ENCODE assay signal across 1 cellular context in genomic region chr1:50333595-50333974, GRCh38.
A peak's percentile ranks its signal among the peaks of the same experiment; 100 is the strongest.
TF ChIP-seq lines count a peak whose summit lies in the region.

No MANE protein-coding gene starts in this region.

TF ChIP-seq in HepG2, 621 proteins besides CTCF, POLR2A, EP300 and RAD21 (continued from another document and continues in another):
- TF ChIP-seq ZNF609 (CRISPR knock-in tag; IDR thresholded peaks at IDR 0.05; ENCODE audit: borderline replicate concordance) (no peak), ZBTB4 (CRISPR knock-in tag; IDR thresholded peaks at IDR 0.05; ENCODE audit: borderline replicate concordance) (no peak), ATF4 (CRISPR knock-in tag; IDR thresholded peaks at IDR 0.05) (no peak), ZNF121 (CRISPR knock-in tag; IDR thresholded peaks at IDR 0.05) (no peak), TEAD3 (CRISPR knock-in tag; optimal IDR thresholded peaks at IDR 0.05; ENCODE audit: borderline replicate concordance) (no peak), ZBTB25 (CRISPR knock-in tag; IDR thresholded peaks at IDR 0.05) (no peak), ZNF253 (CRISPR knock-in tag; IDR thresholded peaks at IDR 0.05; ENCODE audit: borderline replicate concordance) (no peak), KDM2A (CRISPR knock-in tag; IDR thresholded peaks at IDR 0.05; ENCODE audit: borderline replicate concordance, low read depth) (0 out of 2 replicates have a peak, but pooled peaks have one; percentile 14), STAT5B (CRISPR knock-in tag; IDR thresholded peaks at IDR 0.05) (no peak), ELF4 (CRISPR knock-in tag; IDR thresholded peaks at IDR 0.05; ENCODE audit: borderline replicate concordance) (no peak), ATF3 (CRISPR knock-in tag; IDR thresholded peaks at IDR 0.05) (no peak), LBX2 (CRISPR knock-in tag; IDR thresholded peaks at IDR 0.05; ENCODE audit: borderline replicate concordance) (no peak), ZNF704 (CRISPR knock-in tag; IDR thresholded peaks at IDR 0.05; ENCODE audit: borderline replicate concordance) (no peak), HCFC1 (IDR thresholded peaks at IDR 0.05; ENCODE audit: low read depth, low read length) (no peak), MATR3 (CRISPR knock-in tag; IDR thresholded peaks at IDR 0.05) (no peak), ZGPAT (CRISPR knock-in tag; IDR thresholded peaks at IDR 0.05) (0 out of 2 replicates have a peak, but pooled peaks have one; percentile 2), ZNF44 (CRISPR knock-in tag; IDR thresholded peaks at IDR 0.05) (no peak), HDAC6 (IDR thresholded peaks at IDR 0.05; ENCODE audit: low read depth, low read length) (no peak), GMEB2 (CRISPR knock-in tag; IDR thresholded peaks at IDR 0.05; ENCODE audit: low read depth) (no peak), ZNF362 (CRISPR knock-in tag; IDR thresholded peaks at IDR 0.05; ENCODE audit: borderline replicate concordance) (no peak), POLR2AphosphoS5 (IDR thresholded peaks at IDR 0.05; ENCODE audit: low read depth, low read length) (no peak), SIN3A (IDR thresholded peaks at IDR 0.05; ENCODE audit: borderline replicate concordance, low read depth, low read length) (no peak), TAF1 (CRISPR knock-in tag; IDR thresholded peaks at IDR 0.05) (no peak), CEBPZ (IDR thresholded peaks at IDR 0.05; ENCODE audit: low read length) (no peak), ZNF740 (CRISPR knock-in tag; IDR thresholded peaks at IDR 0.05) (no peak), U2AF2 (IDR thresholded peaks at IDR 0.05; ENCODE audit: low read depth, low read length) (no peak)
